ENCODE assay signal across 8 cellular contexts in genomic region chr10:97425964-97426775, GRCh38. TPM values are rescaled to one million over a fixed set of nuclear protein-coding genes. Genes with fewer than 3 reads are reported as not detected.
A peak's percentile ranks its signal among the peaks of the same experiment; 100 is the strongest.
DNase-seq lines count a peak whose midpoint lies in the region; ATAC-seq, FAIRE-seq and TF ChIP-seq lines count a peak whose summit lies in the region.

TSS of gene PGAM1 (plus strand) at chr10:97426191. CDS start at chr10:97426308, 117 bp downstream.

- WGBS in adipose tissue, 3 donors: 0 to 1% (median 1%) methylated on average over 64 to 86 of the region's 90 CpGs
- WGBS in heart left ventricle, 4 donors: 0 to 1% (median 0%) methylated on average over 28 to 89 of the region's 90 CpGs

- H3K4me1 ChIP-seq in heart left ventricle: peaks cover 3 to 63% (median 27%) of the 10 kb centered on the region in 12 donors
- peaks cover 28% of the 10 kb centered on the region for H3K4me1 ChIP-seq in upper lobe of right lung

- TF ChIP-seq CTCF in heart left ventricle (IDR thresholded peaks at IDR 0.05): peak; percentile 53 to 81 (median 67)
- peak; percentile 49 for TF ChIP-seq CTCF in upper lobe of right lung (IDR thresholded peaks at IDR 0.05)

- peaks cover 0 to 34% (median 20%) of the 10 kb centered on the region in 9 donors for H3K36me3 ChIP-seq in heart left ventricle
- H3K36me3 ChIP-seq in upper lobe of right lung: peaks cover 13% of the 10 kb centered on the region

- peak; percentile 99 for FAIRE-seq in GM12891 (lab: Jason Lieb, UNC)

- ATAC-seq in HG02840 (IDR thresholded peaks at IDR 0.05; ENCODE audit: low FRiP score, unreplicated experiment) (peak; percentile 92), heart left ventricle (peak; percentile 95 to 97 (median 97)), upper lobe of right lung (peak; percentile 95)

- H3K27me3 ChIP-seq in heart left ventricle: no peaks in the 10 kb centered on the region
- no peaks in the 10 kb centered on the region for H3K27me3 ChIP-seq in upper lobe of right lung

- H3K4me3 ChIP-seq in heart left ventricle: peak within 1 kb of the TSS; percentile 60 to 99 (median 84)
- peak within 1 kb of the TSS; percentile 92 for H3K4me3 ChIP-seq in upper lobe of right lung

- TF ChIP-seq POLR2A in GM12891 (IDR thresholded peaks at IDR 0.05; ENCODE audit: low read depth, low read length) (no peak), heart left ventricle (IDR thresholded peaks at IDR 0.05) (peak in 1 of 2 donors; percentile 80)

- peak within 1 kb of the TSS; percentile 42 for H3K27ac ChIP-seq in adipose tissue (ENCODE audit: low read depth, low read length)
- H3K27ac ChIP-seq in heart left ventricle: peak within 1 kb of the TSS; percentile 49 to 96 (median 93)
- peak within 1 kb of the TSS; percentile 89 for H3K27ac ChIP-seq in upper lobe of right lung

- H3K9me3 ChIP-seq in heart left ventricle: no peaks in the 10 kb centered on the region
- H3K9me3 ChIP-seq in upper lobe of right lung: no peaks in the 10 kb centered on the region

- intact Hi-C loops in heart left ventricle (cut with DNase I): no loop called here
- intact Hi-C loops in posterior vena cava (cut with DNase I): no loop called here
- intact Hi-C loops in upper lobe of right lung (cut with DNase I): loop anchor here (2.0 kb wide), 1 partner anchor 15 kb away; no protein-coding TSS in a partner anchor

- DNase-seq in GM12891 (ENCODE audit: insufficient read length, low spot score) (peak; percentile 98), NCI-H1436 (lab: John Stamatoyannopoulos, UW) (peak; percentile 93), T follicular helper cell (ENCODE audit: low read depth) (peak; percentile 91), heart left ventricle (peak; percentile 96 to 99 (median 97)), posterior vena cava (ENCODE audit: low spot score) (peak; percentile 99), upper lobe of right lung (peak; percentile 98)

TF ChIP-seq in GM12891, 5 proteins besides CTCF, POLR2A, EP300 and RAD21:
- TF ChIP-seq POU2F2 (IDR thresholded peaks at IDR 0.05; ENCODE audit: low read depth, low read length): 0 out of 2 replicates have a peak, but pooled peaks have one; percentile 8
- no peak for TF ChIP-seq PAX5 (IDR thresholded peaks at IDR 0.05; ENCODE audit: insufficient read depth, low read length, severe bottlenecking)
- TF ChIP-seq POLR2AphosphoS5 (IDR thresholded peaks at IDR 0.05; ENCODE audit: low read depth, low read length): peak; percentile 54; the same call in 1 of the 2 replicates
- no peak for TF ChIP-seq SPI1 (IDR thresholded peaks at IDR 0.05; ENCODE audit: low read depth, low read length)
- TF ChIP-seq TAF1 (IDR thresholded peaks at IDR 0.05; ENCODE audit: low read depth, low read length): no peak

RNA-seq across cellular contexts. Expression of gene PGAM1, which starts in this region (rescaled TPM):
- 863 TPM for polyA plus RNA-seq in GM12891 (2012; ENCODE audit: low read depth, missing spikeins)
- polyA plus RNA-seq in adipose tissue: 100 to 1,000 TPM in 2 of 3 donors, 10 to 100 TPM in 1; 77.7 to 201 (median 193) TPM
- 100 to 1,000 TPM; 204 to 343 (median 250) TPM for total RNA-seq in heart left ventricle
- 100 to 1,000 TPM in 1 of 2 donors, 10 to 100 TPM in 1; 41.6 to 436 TPM for polyA plus RNA-seq in heart left ventricle
- total RNA-seq in posterior vena cava: 100 to 1,000 TPM; 153 to 171 TPM
- total RNA-seq in upper lobe of right lung: 139 TPM

Comparison
In these comparisons a context has a peak if more than half of its experiments do, and no peak if none do; other contexts are left out.
1. Peak in every context shown above with its lines: DNase-seq, ATAC-seq, H3K4me3 ChIP-seq and H3K27ac ChIP-seq.
2. H3K27ac ChIP-seq: peak in every context shown above with its lines; median percentile 93 in heart left ventricle; 89 in upper lobe of right lung; 42 in adipose tissue.